ENCODE assay signal across 18 cellular contexts in genomic region chr4:184400891-184401290, GRCh38.
DNase-seq lines count a peak whose midpoint lies in the region; ATAC-seq and TF ChIP-seq lines count a peak whose summit lies in the region.
"Had no signal": no experiment of that assay in that cellular context is flagged by ENCODE, and none has a peak within 500 bp of the region (broad histone marks: within the 10 kb centered on the region; RNA-seq: fewer than 3 reads in every experiment).

No MANE protein-coding gene starts in this region.

- no peaks in the 10 kb centered on the region for H3K4me1 ChIP-seq in CD8-positive, alpha-beta T cell (ENCODE audit: insufficient read depth, low read length)

- no peak for ATAC-seq in stimulated activated naive CD8-positive, alpha-beta T cell treated with anti-CD3 and anti-CD28 coated beads, Interleukin-15, amount 100 ng/mL, for 72 hours
- ATAC-seq in HG02623 (IDR thresholded peaks at IDR 0.05; ENCODE audit: unreplicated experiment) (no peak), GM18868 (IDR thresholded peaks at IDR 0.05; ENCODE audit: unreplicated experiment) (no peak), HG03097 (IDR thresholded peaks at IDR 0.05; ENCODE audit: low FRiP score, unreplicated experiment) (no peak)
- no peak for ATAC-seq in CD8-positive, alpha-beta T cell
- ATAC-seq: K562, left colon had no signal

- no peaks in the 10 kb centered on the region for H3K9me3 ChIP-seq in CD8-positive, alpha-beta T cell (ENCODE audit: low read length)
- H3K9me3 ChIP-seq: vagina had no signal

- no peaks in the 10 kb centered on the region for H3K9me3 Mint-ChIP-seq in stimulated activated naive CD8-positive, alpha-beta T cell treated with anti-CD3 and anti-CD28 coated beads, Interleukin-15, Interleukin-2, amounts not matched to agents 100 ng/mL and 50 ng/mL, for 24 hours
- H3K9me3 Mint-ChIP-seq in stimulated activated naive CD8-positive, alpha-beta T cell treated with anti-CD3 and anti-CD28 coated beads, Interleukin-15, amount 100 ng/mL, for 72 hours, result no peaks in the 10 kb centered on the region
- H3K9me3 Mint-ChIP-seq in nephron, result no peaks in the 10 kb centered on the region
- H3K9me3 Mint-ChIP-seq in CD8-positive, alpha-beta T cell, result no peaks in the 10 kb centered on the region

- no peaks in the 10 kb centered on the region for H3K27me3 Mint-ChIP-seq in stimulated activated naive CD8-positive, alpha-beta T cell treated with anti-CD3 and anti-CD28 coated beads, Interleukin-15, Interleukin-2, amounts not matched to agents 100 ng/mL and 50 ng/mL, for 24 hours
- no peaks in the 10 kb centered on the region for H3K27me3 Mint-ChIP-seq in stimulated activated naive CD8-positive, alpha-beta T cell treated with anti-CD3 and anti-CD28 coated beads, Interleukin-15, amount 100 ng/mL, for 72 hours
- no peaks in the 10 kb centered on the region for H3K27me3 Mint-ChIP-seq in nephron (ENCODE audit: low read depth)
- H3K27me3 Mint-ChIP-seq in CD8-positive, alpha-beta T cell (ENCODE audit: low read depth), result no peaks in the 10 kb centered on the region

- peak overlapping the region; percentile 54 to 75 for H3K27ac ChIP-seq in coronary artery
- no peak overlapping the region for H3K27ac ChIP-seq in CD8-positive, alpha-beta T cell (ENCODE audit: low read depth, low read length)
- H3K27ac ChIP-seq: vagina had no signal

- H3K4me3 Mint-ChIP-seq in stimulated activated naive CD8-positive, alpha-beta T cell treated with anti-CD3 and anti-CD28 coated beads, Interleukin-15, Interleukin-2, amounts not matched to agents 100 ng/mL and 50 ng/mL, for 24 hours, result no peak overlapping the region
- H3K4me3 Mint-ChIP-seq in stimulated activated naive CD8-positive, alpha-beta T cell treated with anti-CD3 and anti-CD28 coated beads, Interleukin-15, amount 100 ng/mL, for 72 hours, result no peak overlapping the region
- no peak overlapping the region for H3K4me3 Mint-ChIP-seq in nephron
- H3K4me3 Mint-ChIP-seq in CD8-positive, alpha-beta T cell, result no peak overlapping the region

- peaks cover 47% of the 10 kb centered on the region for H3K36me3 ChIP-seq in CD8-positive, alpha-beta T cell (ENCODE audit: insufficient read depth, low read length)

- peaks cover 47% of the 10 kb centered on the region for H3K4me1 Mint-ChIP-seq in stimulated activated naive CD8-positive, alpha-beta T cell treated with anti-CD3 and anti-CD28 coated beads, Interleukin-15, Interleukin-2, amounts not matched to agents 100 ng/mL and 50 ng/mL, for 24 hours (ENCODE audit: low read depth)
- H3K4me1 Mint-ChIP-seq in stimulated activated naive CD8-positive, alpha-beta T cell treated with anti-CD3 and anti-CD28 coated beads, Interleukin-15, amount 100 ng/mL, for 72 hours, result peaks cover 58% of the 10 kb centered on the region
- H3K4me1 Mint-ChIP-seq in nephron, result peaks cover 33% of the 10 kb centered on the region
- H3K4me1 Mint-ChIP-seq in CD8-positive, alpha-beta T cell (ENCODE audit: low read depth), result peaks cover 13% of the 10 kb centered on the region

- no peak overlapping the region for H3K4me3 ChIP-seq in coronary artery
- no peak overlapping the region for H3K4me3 ChIP-seq in CD8-positive, alpha-beta T cell (ENCODE audit: low read depth, low read length)
- H3K4me3 ChIP-seq: K562, vagina had no signal

- H3K36me3 Mint-ChIP-seq in stimulated activated naive CD8-positive, alpha-beta T cell treated with anti-CD3 and anti-CD28 coated beads, Interleukin-15, Interleukin-2, amounts not matched to agents 100 ng/mL and 50 ng/mL, for 24 hours (ENCODE audit: low read depth), result peaks cover 80% of the 10 kb centered on the region
- peaks cover 58% of the 10 kb centered on the region for H3K36me3 Mint-ChIP-seq in nephron (ENCODE audit: low read depth)
- H3K36me3 Mint-ChIP-seq in CD8-positive, alpha-beta T cell, result peaks cover 96% of the 10 kb centered on the region

- CTCF ChIA-PET in CD8-positive, alpha-beta T cell (lab: Charles Lee), result no interaction called here

- peak overlapping the region; percentile 17 for H3K27ac Mint-ChIP-seq in stimulated activated naive CD8-positive, alpha-beta T cell treated with anti-CD3 and anti-CD28 coated beads, Interleukin-15, Interleukin-2, amounts not matched to agents 100 ng/mL and 50 ng/mL, for 24 hours
- peak overlapping the region in 1 of 2 donors; percentile 78 for H3K27ac Mint-ChIP-seq in stimulated activated naive CD8-positive, alpha-beta T cell treated with anti-CD3 and anti-CD28 coated beads, Interleukin-15, amount 100 ng/mL, for 72 hours
- peak overlapping the region; percentile 73 to 87 (median 86) for H3K27ac Mint-ChIP-seq in nephron
- no peak overlapping the region for H3K27ac Mint-ChIP-seq in CD8-positive, alpha-beta T cell

- intact Hi-C loops in CD8-positive, alpha-beta T cell (cut with DNase I, micrococcal nuclease), result no loop called here

- TF ChIP-seq CTCF in coronary artery (IDR thresholded peaks at IDR 0.05), result no peak
- no peak for TF ChIP-seq CTCF in nephron (IDR thresholded peaks at IDR 0.05; ENCODE audit: unreplicated experiment in 3 of 3)
- TF ChIP-seq CTCF in CD8-positive, alpha-beta T cell (IDR thresholded peaks at IDR 0.05), result no peak

- POLR2A ChIA-PET in CD8-positive, alpha-beta T cell (lab: Charles Lee), result no interaction called here

- no peak for DNase-seq in stimulated activated naive CD8-positive, alpha-beta T cell treated with anti-CD3 and anti-CD28 coated beads, Interleukin-15, amount 100 ng/mL, for 72 hours
- no peak for DNase-seq in coronary artery (ENCODE audit: low spot score)
- no peak for DNase-seq in CD8-positive, alpha-beta T cell
- DNase-seq: effector CD4-positive, alpha-beta T cell; glutamatergic neuron; left colon; NCI-H1417 treated with DMSO at 0.1 percent for 48 hours; NCI-H526; nucleus accumbens; stimulated activated CD4-positive, alpha-beta T cell treated with anti-CD3 and anti-CD28 coated beads, Interleukin-15, amount 100 ng/mL, for 24 hours; T1000 had no signal

- no peaks in the 10 kb centered on the region for H3K27me3 ChIP-seq in CD8-positive, alpha-beta T cell (ENCODE audit: insufficient read depth, low read length)
- H3K27me3 ChIP-seq: vagina had no signal
